6 cellular contexts compared by ENCODE assay signal in genomic region chr19:1468274-1469199, GRCh38. TPM values are rescaled to one million over a fixed set of nuclear protein-coding genes. Genes with fewer than 3 reads are reported as not detected.
DNase-seq lines count a peak whose midpoint lies in the region; ATAC-seq lines count a peak whose summit lies in the region.

No MANE protein-coding gene starts in this region.

- no peak overlapping the region for H2BK120ac ChIP-seq in trophoblast cell (ENCODE audit: insufficient read depth, low read length, poor library complexity)

- CTCF ChIA-PET in activated naive CD4-positive, alpha-beta T cell treated with anti-CD3 and anti-CD28 coated beads for 36 hours (lab: Charles Lee), result interaction anchor here (1.3 kb wide), 1 partner anchor 24 kb away, joined by 3 read pairs; no protein-coding TSS in a partner anchor

- H3K4me2 ChIP-seq in GM23248 (ENCODE audit: unreplicated experiment) (peak overlapping the region; percentile 31), trophoblast cell (ENCODE audit: low read length) (peak overlapping the region; percentile 39)

- peaks cover 17% of the 10 kb centered on the region for H3K4me1 Mint-ChIP-seq in activated naive CD4-positive, alpha-beta T cell treated with anti-CD3 and anti-CD28 coated beads for 36 hours (ENCODE audit: low read depth)

- H3K36me3 Mint-ChIP-seq in activated naive CD4-positive, alpha-beta T cell treated with anti-CD3 and anti-CD28 coated beads for 36 hours (ENCODE audit: low read depth), result no peaks in the 10 kb centered on the region

- no peaks in the 10 kb centered on the region for H3K4me1 ChIP-seq in GM23248 (ENCODE audit: insufficient read depth)
- H3K4me1 ChIP-seq in trophoblast cell (ENCODE audit: control insufficient read depth in 1 of 2, insufficient read depth in 2 of 2, low read length in 2 of 2), result peaks cover 5 to 19% of the 10 kb centered on the region in 2 experiments

- H3K27me3 Mint-ChIP-seq in activated naive CD4-positive, alpha-beta T cell treated with anti-CD3 and anti-CD28 coated beads for 36 hours (ENCODE audit: low read depth), result peaks cover 17% of the 10 kb centered on the region

- no peak overlapping the region for H4K91ac ChIP-seq in trophoblast cell (ENCODE audit: low read depth, low read length)

- H3K27me3 ChIP-seq in GM23248 (replicated peaks; ENCODE audit: insufficient read depth) (no peaks in the 10 kb centered on the region; the same call in 1 of the 2 replicates), trophoblast cell (ENCODE audit: insufficient read depth, low read length) (peaks cover 74% of the 10 kb centered on the region)

- H3K27ac Mint-ChIP-seq in activated naive CD4-positive, alpha-beta T cell treated with anti-CD3 and anti-CD28 coated beads for 36 hours, result no peak overlapping the region

- H3K9ac ChIP-seq in GM23248 (peak overlapping the region; percentile 44; the same call in 1 of the 2 replicates), trophoblast cell (ENCODE audit: low read length) (no peak overlapping the region)

- no peaks in the 10 kb centered on the region for H3K9me3 ChIP-seq in GM23248 (ENCODE audit: low read depth)
- H3K9me3 ChIP-seq in trophoblast cell (ENCODE audit: insufficient read depth, low read depth, low read length), result peaks cover 30% of the 10 kb centered on the region

- peak overlapping the region; percentile 36 for H3K4me3 Mint-ChIP-seq in activated naive CD4-positive, alpha-beta T cell treated with anti-CD3 and anti-CD28 coated beads for 36 hours

- no peaks in the 10 kb centered on the region for H3K9me3 Mint-ChIP-seq in activated naive CD4-positive, alpha-beta T cell treated with anti-CD3 and anti-CD28 coated beads for 36 hours

- no peaks in the 10 kb centered on the region for H3K79me1 ChIP-seq in trophoblast cell (ENCODE audit: low read length)

- no peak overlapping the region for H2AK5ac ChIP-seq in trophoblast cell (ENCODE audit: low read length)

- H3K27ac ChIP-seq in GM23248 (no peak overlapping the region), trophoblast cell (ENCODE audit: low read depth, low read length) (no peak overlapping the region)

- no peaks in the 10 kb centered on the region for H3K36me3 ChIP-seq in GM23248 (ENCODE audit: low read depth)
- H3K36me3 ChIP-seq in trophoblast cell (ENCODE audit: control insufficient read depth in 1 of 2, insufficient read depth in 2 of 2, low read length in 2 of 2), result no peaks in the 10 kb centered on the region

- H3K14ac ChIP-seq in trophoblast cell (ENCODE audit: low read length), result no peak overlapping the region

- peak overlapping the region; percentile 61 for H3K4me3 ChIP-seq in GM23248
- no peak overlapping the region for H3K4me3 ChIP-seq in trophoblast cell (ENCODE audit: low read depth, low read length)

- no peak overlapping the region for H4K8ac ChIP-seq in trophoblast cell (ENCODE audit: low read depth, low read length)

- DNase-seq in GM23248, result peak; percentile 83
- DNase-seq in activated naive CD4-positive, alpha-beta T cell treated with anti-CD3 and anti-CD28 coated beads for 36 hours, result no peak
- peak in 1 of 2 donors; percentile 37 for DNase-seq in trophoblast cell
- no peak for DNase-seq in NCI-H146 (lab: John Stamatoyannopoulos, UW)

- no peak overlapping the region for H3K4ac ChIP-seq in trophoblast cell (ENCODE audit: low read depth, low read length)

- no peak overlapping the region for H4K12ac ChIP-seq in trophoblast cell (ENCODE audit: low read depth, low read length)

- ATAC-seq in HG03097 (IDR thresholded peaks at IDR 0.05; ENCODE audit: low FRiP score, unreplicated experiment) (no peak), HG02981 (IDR thresholded peaks at IDR 0.05; ENCODE audit: unreplicated experiment) (no peak)

- H3F3A ChIP-seq in GM23248 (ENCODE audit: insufficient read depth), result no peaks in the 10 kb centered on the region

- no peak overlapping the region for H3K18ac ChIP-seq in trophoblast cell (ENCODE audit: low read length)

- no peak overlapping the region for H3K23ac ChIP-seq in trophoblast cell (ENCODE audit: low read length)

- no peak overlapping the region for H2BK5ac ChIP-seq in trophoblast cell (ENCODE audit: low read depth, low read length, poor library complexity)

- no peaks in the 10 kb centered on the region for H4K20me1 ChIP-seq in GM23248 (ENCODE audit: insufficient read depth)

- H2AFZ ChIP-seq in GM23248, result no peak overlapping the region; the same call in 1 of the 2 replicates
- H2AFZ ChIP-seq in trophoblast cell (ENCODE audit: insufficient read depth, low read length, poor library complexity), result no peak overlapping the region

- intact Hi-C loops in activated naive CD4-positive, alpha-beta T cell treated with anti-CD3 and anti-CD28 coated beads for 36 hours (cut with micrococcal nuclease), result loop anchor here (5.0 kb wide), 1 partner anchor 289 kb away; no protein-coding TSS in a partner anchor

- H3K9me2 ChIP-seq in GM23248 (ENCODE audit: insufficient read depth), result no peaks in the 10 kb centered on the region

- 5 to 8% methylated on average over 46 to 78 of the region's 92 CpGs for WGBS in GM23248 (ENCODE audit: low coverage in 1 of 2, low lambda C conversion rate in 2 of 2, missing lambda C conversion rate in 2 of 2), 2 experiments
- whole genome bisulfite sequencing in trophoblast cell (ENCODE audit: extremely low coverage, insufficient coverage, insufficient read length), result no CpG with 5 or more reads among the region's 92 CpGs

- no peak overlapping the region for H2BK12ac ChIP-seq in trophoblast cell (ENCODE audit: low read length)

- in situ Hi-C loops in GM23248 (cut with MboI), result no loop called here

- H3K79me2 ChIP-seq in GM23248 (ENCODE audit: insufficient read depth), result no peaks in the 10 kb centered on the region
- no peaks in the 10 kb centered on the region for H3K79me2 ChIP-seq in trophoblast cell (ENCODE audit: control insufficient read depth, insufficient read depth, low read length, poor library complexity)

RNA-seq across cellular contexts. Expression of gene C19orf25, which starts 10.5 kb away (rescaled TPM):
- 35.9 and 40.2 TPM in 2 replicates for total RNA-seq in GM23248 (2014; rRNA removed; shearing (Covaris generic))
- 33.2 and 34.7 TPM in 2 replicates for polyA plus RNA-seq in GM23248 (2016; fragmentation: Nextera tagmentation; extraction: Ambion mirVana)
- total RNA-seq in activated naive CD4-positive, alpha-beta T cell treated with anti-CD3 and anti-CD28 coated beads for 36 hours, result 10 to 100 TPM; 17.5 to 20.8 TPM
- 20.9 and 21.6 TPM in 2 replicates for polyA plus RNA-seq in trophoblast cell (2013)

RNA-seq across cellular contexts. Expression of gene APC2, which starts 18.6 kb away (rescaled TPM):
- total RNA-seq in GM23248 (2014; rRNA removed; shearing (Covaris generic)), result 0.11 TPM in 1 of 2 replicates, not detected in the other
- 0.10 and 0.11 TPM in 2 replicates for polyA plus RNA-seq in GM23248 (2016; fragmentation: Nextera tagmentation; extraction: Ambion mirVana)
- under 1 TPM; 0.07 to 0.12 TPM for total RNA-seq in activated naive CD4-positive, alpha-beta T cell treated with anti-CD3 and anti-CD28 coated beads for 36 hours
- polyA plus RNA-seq in trophoblast cell (2013), result 0.18 and 0.40 TPM in 2 replicates

RNA-seq across cellular contexts. Expression of gene PCSK4, which starts 21.6 kb away (rescaled TPM):
- 0.13 and 0.76 TPM in 2 replicates for total RNA-seq in GM23248 (2014; rRNA removed; shearing (Covaris generic))
- 0.28 and 0.43 TPM in 2 replicates for polyA plus RNA-seq in GM23248 (2016; fragmentation: Nextera tagmentation; extraction: Ambion mirVana)
- 1 to 10 TPM; 1.5 to 1.7 TPM for total RNA-seq in activated naive CD4-positive, alpha-beta T cell treated with anti-CD3 and anti-CD28 coated beads for 36 hours
- polyA plus RNA-seq in trophoblast cell (2013), result 3.6 and 3.7 TPM in 2 replicates

RNA-seq across cellular contexts. Expression of gene REEP6, which starts 22.4 kb away (rescaled TPM):
- total RNA-seq in GM23248 (2014; rRNA removed; shearing (Covaris generic)), result 2.9 and 3.0 TPM in 2 replicates
- polyA plus RNA-seq in GM23248 (2016; fragmentation: Nextera tagmentation; extraction: Ambion mirVana), result 4.0 and 4.3 TPM in 2 replicates
- 1 to 10 TPM; 1.3 to 1.6 TPM for total RNA-seq in activated naive CD4-positive, alpha-beta T cell treated with anti-CD3 and anti-CD28 coated beads for 36 hours
- polyA plus RNA-seq in trophoblast cell (2013), result 4.2 and 4.8 TPM in 2 replicates

RNA-seq across cellular contexts. Expression of gene RPS15, which starts 30.3 kb away (rescaled TPM):
- 1,256 and 1,289 TPM in 2 replicates for total RNA-seq in GM23248 (2014; rRNA removed; shearing (Covaris generic))
- 921 and 947 TPM in 2 replicates for polyA plus RNA-seq in GM23248 (2016; fragmentation: Nextera tagmentation; extraction: Ambion mirVana)
- total RNA-seq in activated naive CD4-positive, alpha-beta T cell treated with anti-CD3 and anti-CD28 coated beads for 36 hours, result 1,000 to 10,000 TPM; 1,902 to 1,906 TPM
- polyA plus RNA-seq in trophoblast cell (2013), result 1,862 and 1,936 TPM in 2 replicates
